26 cellular contexts compared by ENCODE assay signal in the genomic region with DNA sequence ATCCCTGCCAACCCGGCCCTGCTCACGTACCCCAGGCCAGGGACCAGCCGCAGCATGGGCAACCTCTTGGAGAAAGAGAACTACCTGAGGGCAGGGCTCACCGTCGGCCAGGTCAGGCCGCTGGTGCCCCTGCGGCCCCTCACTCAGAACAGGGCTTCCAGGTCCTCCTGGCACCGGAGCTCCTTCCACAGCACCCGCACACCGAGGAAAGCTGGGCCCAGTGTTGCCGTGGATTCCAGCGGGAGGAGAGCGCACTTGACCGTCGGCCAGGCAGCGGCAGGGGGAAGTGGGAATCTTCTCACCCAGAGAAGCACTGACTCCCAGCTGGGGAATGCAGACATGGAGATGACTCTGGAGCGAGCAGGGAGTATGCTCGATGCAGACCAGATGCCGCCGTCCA. TPM values are rescaled to one million over a fixed set of nuclear protein-coding genes. Genes with fewer than 3 reads are reported as not detected.
"Had no signal": no experiment of that assay in that cellular context is flagged by ENCODE, and none has a peak within 500 bp of the region (broad histone marks: within the 10 kb centered on the region; RNA-seq: fewer than 3 reads in every experiment).

No MANE protein-coding gene starts in this region.

- H3K36me3 Mint-ChIP-seq: activated CD4-positive, alpha-beta memory T cell treated with anti-CD3 and anti-CD28 coated beads for 36 hours; activated naive CD8-positive, alpha-beta T cell; mesothelial cell of epicardium had no signal

- H3K27me3 ChIP-seq: cardiac muscle cell, esophagus squamous epithelium, gastrocnemius medialis, right atrium auricular region, suprapubic skin, transverse colon had no signal

- H3K4me1 ChIP-seq: gastrocnemius medialis, prostate gland, right atrium auricular region had no signal

- H3K9me3 ChIP-seq: esophagus squamous epithelium, gastrocnemius medialis, prostate gland, right atrium auricular region, suprapubic skin, transverse colon had no signal

- H3K27ac ChIP-seq: cardiac muscle cell, esophagus squamous epithelium, gastrocnemius medialis, prostate gland, right atrium auricular region, suprapubic skin, transverse colon had no signal

- H3K27ac Mint-ChIP-seq: activated B cell treated with CpG ODN at 0.5 μM for 24 hours; activated CD4-positive, alpha-beta memory T cell treated with anti-CD3 and anti-CD28 coated beads for 36 hours; activated naive CD8-positive, alpha-beta T cell; mesothelial cell of epicardium; stimulated activated naive CD8-positive, alpha-beta T cell treated with anti-CD3 and anti-CD28 coated beads, Interleukin-15, Interleukin-2, amounts not matched to agents 100 ng/mL and 50 ng/mL, for 24 hours; T-helper 2 cell treated with Interferon-gamma antibody and Interleukin-4, amounts not matched to agents 5 μg/mL and 100 μg/mL, for 36 hours had no signal

- H3K4me1 Mint-ChIP-seq: activated B cell treated with CpG ODN at 0.5 μM for 24 hours, mesothelial cell of epicardium had no signal

- H3K9me3 Mint-ChIP-seq: activated B cell treated with CpG ODN at 0.5 μM for 24 hours; activated CD4-positive, alpha-beta memory T cell treated with anti-CD3 and anti-CD28 coated beads for 36 hours; stimulated activated naive CD8-positive, alpha-beta T cell treated with anti-CD3 and anti-CD28 coated beads, Interleukin-15, Interleukin-2, amounts not matched to agents 100 ng/mL and 50 ng/mL, for 24 hours; T-helper 2 cell treated with Interferon-gamma antibody and Interleukin-4, amounts not matched to agents 5 μg/mL and 100 μg/mL, for 36 hours had no signal

- H3K27me3 Mint-ChIP-seq: activated CD4-positive, alpha-beta memory T cell treated with anti-CD3 and anti-CD28 coated beads for 36 hours; activated naive CD8-positive, alpha-beta T cell; stimulated activated naive CD8-positive, alpha-beta T cell treated with anti-CD3 and anti-CD28 coated beads, Interleukin-15, Interleukin-2, amounts not matched to agents 100 ng/mL and 50 ng/mL, for 24 hours had no signal

- H3K4me3 ChIP-seq: cardiac muscle cell, esophagus squamous epithelium, gastrocnemius medialis, lung, prostate gland, right atrium auricular region, suprapubic skin, transverse colon had no signal

- FAIRE-seq: endothelial cell of umbilical vein, TTC549 had no signal

- H3K36me3 ChIP-seq: cardiac muscle cell, esophagus squamous epithelium, gastrocnemius medialis, prostate gland, right atrium auricular region, suprapubic skin, transverse colon had no signal

- DNase-seq: activated B cell treated with CpG ODN at 0.5 μM for 24 hours; activated CD4-positive, alpha-beta memory T cell treated with anti-CD3 and anti-CD28 coated beads for 36 hours; activated CD4-positive, alpha-beta T cell treated with anti-CD3 and anti-CD28 coated beads for 4 hours; activated T-cell treated with anti-CD3 and anti-CD28 coated beads for 4 hours; amniotic stem cell; dermis blood vessel endothelial cell; effector memory CD4-positive, alpha-beta T cell; esophagus squamous epithelium; gastrocnemius medialis; head of caudate nucleus; transverse colon had no signal

- H3K4me3 Mint-ChIP-seq: activated B cell treated with CpG ODN at 0.5 μM for 24 hours; activated CD4-positive, alpha-beta memory T cell treated with anti-CD3 and anti-CD28 coated beads for 36 hours; activated naive CD8-positive, alpha-beta T cell; mesothelial cell of epicardium; stimulated activated naive CD8-positive, alpha-beta T cell treated with anti-CD3 and anti-CD28 coated beads, Interleukin-15, Interleukin-2, amounts not matched to agents 100 ng/mL and 50 ng/mL, for 24 hours; T-helper 2 cell treated with Interferon-gamma antibody and Interleukin-4, amounts not matched to agents 5 μg/mL and 100 μg/mL, for 36 hours had no signal

RNA-seq across cellular contexts. Expression of gene TAPBPL, which starts 26.6 kb away (rescaled TPM):
- polyA plus RNA-seq: neural cell had no signal

RNA-seq across cellular contexts. Expression of gene CD27, which starts 33.7 kb away (rescaled TPM):
- total RNA-seq: cardiac muscle cell, dermis blood vessel endothelial cell, endothelial cell of umbilical vein, mesothelial cell of epicardium, myocyte, skeletal muscle tissue had no signal
- polyA plus RNA-seq: endothelial cell of umbilical vein, keratinocyte, neural cell had no signal
